Comparison of ENCODE assay signal across 1 cellular context in the genomic region with DNA sequence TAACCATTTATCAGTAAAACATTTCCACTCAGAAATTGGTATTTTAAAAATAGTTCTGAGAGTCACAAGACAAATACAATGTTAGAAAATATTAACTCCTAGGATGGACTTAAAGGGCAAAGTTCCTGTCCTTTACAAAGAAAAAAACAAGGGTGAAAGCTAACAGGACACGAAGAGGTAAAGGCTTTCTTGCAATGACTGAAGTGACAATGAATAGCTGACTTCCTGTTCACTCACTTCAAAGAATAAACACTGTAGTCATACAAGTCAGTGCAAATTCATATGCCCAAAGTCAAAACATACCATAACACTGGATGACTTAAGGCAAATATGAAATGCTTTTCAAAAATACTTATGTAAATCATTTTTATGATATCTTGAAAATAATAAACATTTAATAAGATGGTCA.
A peak's percentile ranks its signal among the peaks of the same experiment; 100 is the strongest.
TF ChIP-seq lines count a peak whose summit lies in the region.

No MANE protein-coding gene starts in this region.

TF ChIP-seq in HepG2, 621 proteins besides CTCF, POLR2A, EP300 and RAD21 (continued from another document and continues in another):
- TF ChIP-seq TFDP2 (CRISPR knock-in tag; IDR thresholded peaks at IDR 0.05) (peak; percentile 33; the same call in 1 of the 2 replicates), ZNF326 (CRISPR knock-in tag; IDR thresholded peaks at IDR 0.05; ENCODE audit: borderline replicate concordance) (no peak), ZNF253 (CRISPR knock-in tag; IDR thresholded peaks at IDR 0.05; ENCODE audit: borderline replicate concordance) (no peak), ZFY (CRISPR knock-in tag; IDR thresholded peaks at IDR 0.05) (no peak), PRPF4 (IDR thresholded peaks at IDR 0.05; ENCODE audit: low read depth, low read length, poor library complexity, severe bottlenecking) (no peak), SP4 (CRISPR knock-in tag; IDR thresholded peaks at IDR 0.05) (no peak), SALL1 (CRISPR knock-in tag; IDR thresholded peaks at IDR 0.05) (peak; percentile 89; the same call in 1 of the 2 replicates), RXRA (CRISPR knock-in tag; IDR thresholded peaks at IDR 0.05) (no peak), HMG20A (CRISPR knock-in tag; IDR thresholded peaks at IDR 0.05; ENCODE audit: borderline replicate concordance) (peak; percentile 91; the same call in 1 of the 2 replicates), SCMH1 (CRISPR knock-in tag; IDR thresholded peaks at IDR 0.05; ENCODE audit: borderline replicate concordance) (no peak), ELF3 (CRISPR knock-in tag; IDR thresholded peaks at IDR 0.05) (peak; percentile 98), SOX6 (IDR thresholded peaks at IDR 0.05) (no peak), SOX6 (CRISPR knock-in tag; IDR thresholded peaks at IDR 0.05) (peak; percentile 97), ZNF768 (CRISPR knock-in tag; IDR thresholded peaks at IDR 0.05) (no peak), HNRNPLL (IDR thresholded peaks at IDR 0.05; ENCODE audit: low read depth, low read length, poor library complexity, severe bottlenecking) (no peak), TP53 (CRISPR knock-in tag; conservative IDR thresholded peaks at IDR 0.05) (no peak), MTA1 (CRISPR knock-in tag; IDR thresholded peaks at IDR 0.05; ENCODE audit: borderline replicate concordance) (no peak), REXO4 (CRISPR knock-in tag; IDR thresholded peaks at IDR 0.05; ENCODE audit: borderline replicate concordance) (no peak), FOXK2 (IDR thresholded peaks at IDR 0.05) (0 out of 2 replicates have a peak, but pooled peaks have one; percentile 25), ZNF619 (CRISPR knock-in tag; IDR thresholded peaks at IDR 0.05) (no peak), KIAA2018 (CRISPR knock-in tag; IDR thresholded peaks at IDR 0.05; ENCODE audit: borderline replicate concordance) (no peak), YEATS2 (CRISPR knock-in tag; IDR thresholded peaks at IDR 0.05; ENCODE audit: borderline replicate concordance) (no peak), SIX1 (CRISPR knock-in tag; IDR thresholded peaks at IDR 0.05; ENCODE audit: borderline replicate concordance) (no peak)
- TF ChIP-seq, protein P1, sequence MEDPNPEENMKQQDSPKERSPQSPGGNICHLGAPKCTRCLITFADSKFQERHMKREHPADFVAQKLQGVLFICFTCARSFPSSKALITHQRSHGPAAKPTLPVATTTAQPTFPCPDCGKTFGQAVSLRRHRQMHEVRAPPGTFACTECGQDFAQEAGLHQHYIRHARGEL (CRISPR knock-in tag; IDR thresholded peaks at IDR 0.05): no peak
- TF ChIP-seq, protein P2, sequence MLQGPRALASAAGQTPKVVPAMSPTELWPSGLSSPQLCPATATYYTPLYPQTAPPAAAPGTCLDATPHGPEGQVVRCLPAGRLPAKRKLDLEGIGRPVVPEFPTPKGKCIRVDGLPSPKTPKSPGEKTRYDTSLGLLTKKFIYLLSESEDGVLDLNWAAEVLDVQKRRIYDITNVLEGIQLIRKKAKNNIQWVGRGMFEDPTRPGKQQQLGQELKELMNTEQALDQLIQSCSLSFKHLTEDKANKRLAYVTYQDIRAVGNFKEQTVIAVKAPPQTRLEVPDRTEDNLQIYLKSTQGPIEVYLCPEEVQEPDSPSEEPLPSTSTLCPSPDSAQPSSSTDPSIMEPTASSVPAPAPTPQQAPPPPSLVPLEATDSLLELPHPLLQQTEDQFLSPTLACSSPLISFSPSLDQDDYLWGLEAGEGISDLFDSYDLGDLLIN (CRISPR knock-in tag; IDR thresholded peaks at IDR 0.05; ENCODE audit: borderline replicate concordance): no peak
- TF ChIP-seq, protein P3, sequence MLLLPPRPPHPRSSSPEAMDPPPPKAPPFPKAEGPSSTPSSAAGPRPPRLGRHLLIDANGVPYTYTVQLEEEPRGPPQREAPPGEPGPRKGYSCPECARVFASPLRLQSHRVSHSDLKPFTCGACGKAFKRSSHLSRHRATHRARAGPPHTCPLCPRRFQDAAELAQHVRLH (CRISPR knock-in tag; IDR thresholded peaks at IDR 0.05; ENCODE audit: borderline replicate concordance, low read depth): no peak
- TF ChIP-seq, protein P4, sequence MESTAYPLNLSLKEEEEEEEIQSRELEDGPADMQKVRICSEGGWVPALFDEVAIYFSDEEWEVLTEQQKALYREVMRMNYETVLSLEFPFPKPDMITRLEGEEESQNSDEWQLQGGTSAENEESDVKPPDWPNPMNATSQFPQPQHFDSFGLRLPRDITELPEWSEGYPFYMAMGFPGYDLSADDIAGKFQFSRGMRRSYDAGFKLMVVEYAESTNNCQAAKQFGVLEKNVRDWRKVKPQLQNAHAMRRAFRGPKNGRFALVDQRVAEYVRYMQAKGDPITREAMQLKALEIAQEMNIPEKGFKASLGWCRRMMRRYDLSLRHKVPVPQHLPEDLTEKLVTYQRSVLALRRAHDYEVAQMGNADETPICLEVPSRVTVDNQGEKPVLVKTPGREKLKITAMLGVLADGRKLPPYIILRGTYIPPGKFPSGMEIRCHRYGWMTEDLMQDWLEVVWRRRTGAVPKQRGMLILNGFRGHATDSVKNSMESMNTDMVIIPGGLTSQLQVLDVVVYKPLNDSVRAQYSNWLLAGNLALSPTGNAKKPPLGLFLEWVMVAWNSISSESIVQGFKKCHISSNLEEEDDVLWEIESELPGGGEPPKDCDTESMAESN (CRISPR knock-in tag; conservative IDR thresholded peaks at IDR 0.05): no peak
- TF ChIP-seq, protein P5, sequence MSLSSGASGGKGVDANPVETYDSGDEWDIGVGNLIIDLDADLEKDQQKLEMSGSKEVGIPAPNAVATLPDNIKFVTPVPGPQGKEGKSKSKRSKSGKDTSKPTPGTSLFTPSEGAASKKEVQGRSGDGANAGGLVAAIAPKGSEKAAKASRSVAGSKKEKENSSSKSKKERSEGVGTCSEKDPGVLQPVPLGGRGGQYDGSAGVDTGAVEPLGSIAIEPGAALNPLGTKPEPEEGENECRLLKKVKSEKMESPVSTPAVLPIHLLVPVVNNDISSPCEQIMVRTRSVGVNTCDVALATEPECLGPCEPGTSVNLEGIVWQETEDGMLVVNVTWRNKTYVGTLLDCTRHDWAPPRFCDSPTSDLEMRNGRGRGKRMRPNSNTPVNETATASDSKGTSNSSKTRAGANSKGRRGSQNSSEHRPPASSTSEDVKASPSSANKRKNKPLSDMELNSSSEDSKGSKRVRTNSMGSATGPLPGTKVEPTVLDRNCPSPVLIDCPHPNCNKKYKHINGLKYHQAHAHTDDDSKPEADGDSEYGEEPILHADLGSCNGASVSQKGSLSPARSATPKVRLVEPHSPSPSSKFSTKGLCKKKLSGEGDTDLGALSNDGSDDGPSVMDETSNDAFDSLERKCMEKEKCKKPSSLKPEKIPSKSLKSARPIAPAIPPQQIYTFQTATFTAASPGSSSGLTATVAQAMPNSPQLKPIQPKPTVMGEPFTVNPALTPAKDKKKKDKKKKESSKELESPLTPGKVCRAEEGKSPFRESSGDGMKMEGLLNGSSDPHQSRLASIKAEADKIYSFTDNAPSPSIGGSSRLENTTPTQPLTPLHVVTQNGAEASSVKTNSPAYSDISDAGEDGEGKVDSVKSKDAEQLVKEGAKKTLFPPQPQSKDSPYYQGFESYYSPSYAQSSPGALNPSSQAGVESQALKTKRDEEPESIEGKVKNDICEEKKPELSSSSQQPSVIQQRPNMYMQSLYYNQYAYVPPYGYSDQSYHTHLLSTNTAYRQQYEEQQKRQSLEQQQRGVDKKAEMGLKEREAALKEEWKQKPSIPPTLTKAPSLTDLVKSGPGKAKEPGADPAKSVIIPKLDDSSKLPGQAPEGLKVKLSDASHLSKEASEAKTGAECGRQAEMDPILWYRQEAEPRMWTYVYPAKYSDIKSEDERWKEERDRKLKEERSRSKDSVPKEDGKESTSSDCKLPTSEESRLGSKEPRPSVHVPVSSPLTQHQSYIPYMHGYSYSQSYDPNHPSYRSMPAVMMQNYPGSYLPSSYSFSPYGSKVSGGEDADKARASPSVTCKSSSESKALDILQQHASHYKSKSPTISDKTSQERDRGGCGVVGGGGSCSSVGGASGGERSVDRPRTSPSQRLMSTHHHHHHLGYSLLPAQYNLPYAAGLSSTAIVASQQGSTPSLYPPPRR (CRISPR knock-in tag; IDR thresholded peaks at IDR 0.05; ENCODE audit: borderline replicate concordance): peak; percentile 78
